1 cellular context compared by ENCODE assay signal in the genomic region with DNA sequence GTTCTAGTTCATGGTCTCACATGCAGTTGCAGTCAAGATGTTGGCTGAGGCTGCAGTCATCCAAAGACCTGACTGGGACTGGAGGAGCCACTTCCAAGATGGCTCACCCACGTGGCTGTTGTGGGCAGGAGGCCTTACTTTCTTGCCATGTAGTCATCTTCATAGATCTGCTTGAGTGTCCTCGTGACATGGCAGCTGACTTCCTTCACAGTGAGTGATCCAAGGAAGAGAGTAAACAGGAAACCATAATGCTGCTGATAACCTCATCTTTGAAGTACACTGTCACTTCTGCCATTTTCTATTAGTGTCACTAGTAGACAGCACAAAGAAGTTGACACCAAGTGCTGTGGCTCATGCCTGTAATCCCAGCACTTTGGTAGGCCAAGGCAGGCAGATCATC.
TF ChIP-seq lines count a peak whose summit lies in the region.

No MANE protein-coding gene starts in this region.

TF ChIP-seq in K562, 482 proteins besides CTCF, POLR2A, EP300 and RAD21 (continued from another document):
- TF ChIP-seq E2F1 (CRISPR knock-in tag; IDR thresholded peaks at IDR 0.05), result no peak
- no peak for TF ChIP-seq HDAC6 (IDR thresholded peaks at IDR 0.05; ENCODE audit: low read depth, low read length)
- TF ChIP-seq BRCA1 (IDR thresholded peaks at IDR 0.05), result no peak
- TF ChIP-seq BRCA1 (CRISPR knock-in tag; IDR thresholded peaks at IDR 0.05), result no peak
- no peak for TF ChIP-seq ARID4B (CRISPR knock-in tag; IDR thresholded peaks at IDR 0.05)
- TF ChIP-seq ATF7 (IDR thresholded peaks at IDR 0.05), result peak; percentile 9; the same call in 1 of the 2 replicates
- TF ChIP-seq ZBTB11 (CRISPR knock-in tag; IDR thresholded peaks at IDR 0.05), result no peak
- TF ChIP-seq ZNF609 (CRISPR knock-in tag; IDR thresholded peaks at IDR 0.05; ENCODE audit: borderline replicate concordance), result no peak
- TF ChIP-seq TARDBP (IDR thresholded peaks at IDR 0.05), result no peak
- TF ChIP-seq WHSC1 (IDR thresholded peaks at IDR 0.05; ENCODE audit: low read length), result no peak
- TF ChIP-seq ARID1B (IDR thresholded peaks at IDR 0.05), result peak; percentile 36; the same call in 1 of the 2 replicates
- TF ChIP-seq MEIS2 (IDR thresholded peaks at IDR 0.05; ENCODE audit: partially characterized antibody), result peak; percentile 37
- no peak for TF ChIP-seq ZNF324 (CRISPR knock-in tag; IDR thresholded peaks at IDR 0.05)
- TF ChIP-seq TCFL5 (CRISPR knock-in tag; conservative IDR thresholded peaks at IDR 0.05), result no peak
- TF ChIP-seq HDAC3 (IDR thresholded peaks at IDR 0.05; ENCODE audit: borderline replicate concordance, partially characterized antibody), result no peak
- TF ChIP-seq, protein P1, sequence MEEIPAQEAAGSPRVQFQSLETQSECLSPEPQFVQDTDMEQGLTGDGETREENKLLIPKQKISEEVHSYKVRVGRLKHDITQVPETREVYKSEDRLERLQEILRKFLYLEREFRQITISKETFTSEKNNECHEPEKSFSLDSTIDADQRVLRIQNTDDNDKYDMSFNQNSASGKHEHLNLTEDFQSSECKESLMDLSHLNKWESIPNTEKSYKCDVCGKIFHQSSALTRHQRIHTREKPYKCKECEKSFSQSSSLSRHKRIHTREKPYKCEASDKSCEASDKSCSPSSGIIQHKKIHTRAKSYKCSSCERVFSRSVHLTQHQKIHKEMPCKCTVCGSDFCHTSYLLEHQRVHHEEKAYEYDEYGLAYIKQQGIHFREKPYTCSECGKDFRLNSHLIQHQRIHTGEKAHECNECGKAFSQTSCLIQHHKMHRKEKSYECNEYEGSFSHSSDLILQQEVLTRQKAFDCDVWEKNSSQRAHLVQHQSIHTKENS (CRISPR knock-in tag; IDR thresholded peaks at IDR 0.05), result no peak
- peak; percentile 88; the same call in 1 of the 2 replicates for TF ChIP-seq DMBX1 (CRISPR knock-in tag; IDR thresholded peaks at IDR 0.05; ENCODE audit: borderline replicate concordance)
- no peak for TF ChIP-seq GTF2F1 (IDR thresholded peaks at IDR 0.05; ENCODE audit: low read depth, low read length)
- no peak for TF ChIP-seq SP2 (IDR thresholded peaks at IDR 0.05; ENCODE audit: extremely low read depth, low read depth, low read length, poor library complexity, severe bottlenecking)
- no peak for TF ChIP-seq HDAC1 (IDR thresholded peaks at IDR 0.05)
- no peak for TF ChIP-seq ZNF253 (CRISPR knock-in tag; conservative IDR thresholded peaks at IDR 0.05)
- TF ChIP-seq SRSF7 (optimal IDR thresholded peaks at IDR 0.05; ENCODE audit: low read depth, low read length), result no peak
- no peak for TF ChIP-seq NELFE (IDR thresholded peaks at IDR 0.05; ENCODE audit: insufficient read depth, insufficient read length)
- no peak for TF ChIP-seq RBBP5 (IDR thresholded peaks at IDR 0.05; ENCODE audit: borderline replicate concordance, insufficient read depth, low read length, poor library complexity, severe bottlenecking)
- TF ChIP-seq ETV1 (tag; conservative IDR thresholded peaks at IDR 0.05; ENCODE audit: low read depth), result peak; percentile 78
- TF ChIP-seq, protein P2, sequence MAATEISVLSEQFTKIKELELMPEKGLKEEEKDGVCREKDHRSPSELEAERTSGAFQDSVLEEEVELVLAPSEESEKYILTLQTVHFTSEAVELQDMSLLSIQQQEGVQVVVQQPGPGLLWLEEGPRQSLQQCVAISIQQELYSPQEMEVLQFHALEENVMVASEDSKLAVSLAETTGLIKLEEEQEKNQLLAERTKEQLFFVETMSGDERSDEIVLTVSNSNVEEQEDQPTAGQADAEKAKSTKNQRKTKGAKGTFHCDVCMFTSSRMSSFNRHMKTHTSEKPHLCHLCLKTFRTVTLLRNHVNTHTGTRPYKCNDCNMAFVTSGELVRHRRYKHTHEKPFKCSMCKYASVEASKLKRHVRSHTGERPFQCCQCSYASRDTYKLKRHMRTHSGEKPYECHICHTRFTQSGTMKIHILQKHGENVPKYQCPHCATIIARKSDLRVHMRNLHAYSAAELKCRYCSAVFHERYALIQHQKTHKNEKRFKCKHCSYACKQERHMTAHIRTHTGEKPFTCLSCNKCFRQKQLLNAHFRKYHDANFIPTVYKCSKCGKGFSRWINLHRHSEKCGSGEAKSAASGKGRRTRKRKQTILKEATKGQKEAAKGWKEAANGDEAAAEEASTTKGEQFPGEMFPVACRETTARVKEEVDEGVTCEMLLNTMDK (IDR thresholded peaks at IDR 0.05; ENCODE audit: borderline replicate concordance, insufficient read depth, low read depth, low read length, poor library complexity, severe bottlenecking), result no peak
